ENCODE assay signal across 10 cellular contexts in genomic region chr20:10696650-10697049, GRCh38. TPM values are rescaled to one million over a fixed set of nuclear protein-coding genes. Genes with fewer than 3 reads are reported as not detected.
DNase-seq lines count a peak whose midpoint lies in the region; ATAC-seq and TF ChIP-seq lines count a peak whose summit lies in the region.
"Had no signal": no experiment of that assay in that cellular context is flagged by ENCODE, and none has a peak within 500 bp of the region (broad histone marks: within the 10 kb centered on the region; RNA-seq: fewer than 3 reads in every experiment).

No MANE protein-coding gene starts in this region.

- ATAC-seq in DND-41 (ENCODE audit: insufficient read depth, low read depth) (no peak), HCT116 (no peak), right lobe of liver (peak in 3 of 4 donors; percentile 29 to 67 (median 46))
- no peak for ATAC-seq in stimulated activated naive B cell treated with anti-CD40 and anti-IgM and Interleukin-4, amounts not matched to agents 10 μg/mL and 1 μg/mL and 100 μg/mL, for 72 hours (replicated peaks)
- ATAC-seq: activated T-cell treated with anti-CD3 and anti-CD28 coated beads, Interleukin-2, amount 50 U/mL, for 72 hours had no signal

- peak; percentile 42 for TF ChIP-seq RAD21 in HCT116 (IDR thresholded peaks at IDR 0.05; ENCODE audit: low read depth)

- DNase-seq in DND-41 (peak; percentile 23), HCT116 (ENCODE audit: low read depth, low spot score) (no peak), WERI-Rb-1 (peak; percentile 11), right lobe of liver (peak in 2 of 3 donors; percentile 25 to 53), thyroid gland (no peak), NCI-H1436 treated with DMSO at 0.1 percent for 48 hours (lab: John Stamatoyannopoulos, UW) (no peak), HCEC 1CT (no peak)
- no peak for DNase-seq in stimulated activated naive B cell treated with anti-CD40 and anti-IgM and Interleukin-4, amounts not matched to agents 10 μg/mL and 1 μg/mL and 100 μg/mL, for 72 hours
- DNase-seq: MV-4-11 had no signal

- H4K20me1 ChIP-seq in DND-41 (ENCODE audit: insufficient read depth, low read length) (no peaks in the 10 kb centered on the region), HCT116 (ENCODE audit: insufficient read depth) (no peaks in the 10 kb centered on the region)

- H3K4me2 ChIP-seq in DND-41 (ENCODE audit: insufficient read depth, low read length) (no peak overlapping the region), HCT116 (ENCODE audit: low read length) (no peak overlapping the region)

- no peaks in the 10 kb centered on the region for H3K4me1 ChIP-seq in DND-41 (ENCODE audit: insufficient read depth, low read length)
- H3K4me1 ChIP-seq in HCT116 (ENCODE audit: control insufficient read depth in 1 of 2, insufficient read depth in 2 of 2, low read length in 2 of 2), result no peaks in the 10 kb centered on the region
- H3K4me1 ChIP-seq in right lobe of liver, result no peaks in the 10 kb centered on the region
- no peaks in the 10 kb centered on the region for H3K4me1 ChIP-seq in thyroid gland

- H3K4me3 ChIP-seq in DND-41 (ENCODE audit: low read depth in 1 of 2, low read length in 2 of 2) (no peak overlapping the region), HCT116 (replicated peaks in 1 of 2; ENCODE audit: low read depth in 1 of 2, low read length in 2 of 2) (no peak overlapping the region), WERI-Rb-1 (ENCODE audit: low read depth, low read length) (no peak overlapping the region), right lobe of liver (no peak overlapping the region), thyroid gland (replicated peaks in 1 of 3) (no peak overlapping the region)

- H3K79me2 ChIP-seq in DND-41 (ENCODE audit: insufficient read depth, low read length) (no peaks in the 10 kb centered on the region), HCT116 (ENCODE audit: insufficient read depth, low read length) (no peaks in the 10 kb centered on the region)

- H3K36me3 ChIP-seq in DND-41 (ENCODE audit: insufficient read depth, low read length) (no peaks in the 10 kb centered on the region), HCT116 (ENCODE audit: control insufficient read depth in 1 of 2, insufficient read depth in 2 of 2, low read length in 2 of 2) (no peaks in the 10 kb centered on the region), WERI-Rb-1 (no peaks in the 10 kb centered on the region), right lobe of liver (no peaks in the 10 kb centered on the region), thyroid gland (no peaks in the 10 kb centered on the region)

- POLR2A ChIA-PET in HCT116 (lab: Charles Lee), result no interaction called here

- CTCF ChIA-PET in HCT116 (lab: Charles Lee), result interaction anchor here (0.7 to 1.3 kb wide), 2 partner anchors 8 to 14 kb away, joined by 3 to 4 read pairs; no protein-coding TSS in a partner anchor

- 51% methylated on average over 4 of the region's 5 CpGs for WGBS in right lobe of liver (ENCODE audit: insufficient coverage, low coverage, low lambda C conversion rate, missing lambda C conversion rate)
- WGBS in thyroid gland, 2 donors, result 62 to 68% methylated on average over 5 of the region's 5 CpGs

- RAD21 ChIA-PET in HCT116 (lab: Charles Lee; ENCODE audit: low non-redundant PET in 1 of 2, low total read pairs in 2 of 2, uncharacterized antibody in 2 of 2, unreplicated experiment in 2 of 2), result no interaction called here

- H3K27ac ChIP-seq in DND-41 (ENCODE audit: low read length) (no peak overlapping the region), HCT116 (ENCODE audit: low read depth, low read length) (no peak overlapping the region), WERI-Rb-1 (no peak overlapping the region), right lobe of liver (no peak overlapping the region), thyroid gland (no peak overlapping the region)

- no peak overlapping the region for H2AFZ ChIP-seq in DND-41 (ENCODE audit: low read depth, low read length)
- no peak overlapping the region for H2AFZ ChIP-seq in HCT116 (ENCODE audit: low read depth, low read length, poor library complexity, severe bottlenecking)

- H3K4me1 Mint-ChIP-seq in stimulated activated naive B cell treated with anti-CD40 and anti-IgM and Interleukin-4, amounts not matched to agents 10 μg/mL and 1 μg/mL and 100 μg/mL, for 72 hours, result no peaks in the 10 kb centered on the region

- TF ChIP-seq CTCF in DND-41 (IDR thresholded peaks at IDR 0.05; ENCODE audit: borderline replicate concordance, extremely low read depth, low read length, poor library complexity, severe bottlenecking) (peak; percentile 67), HCT116 (IDR thresholded peaks at IDR 0.05 in 2 of 3, conservative IDR thresholded peaks at IDR 0.05 in 1 of 3; ENCODE audit: borderline replicate concordance in 1 of 3, insufficient read depth in 1 of 3, low read depth in 2 of 3, low read length in 2 of 3) (peak; percentile 8 to 92 (median 82); a peak in 4 of 6 replicates), WERI-Rb-1 (IDR thresholded peaks at IDR 0.05; ENCODE audit: low read depth, low read length) (peak; percentile 67), right lobe of liver (IDR thresholded peaks at IDR 0.05) (peak; percentile 42 to 84 (median 62)), thyroid gland (IDR thresholded peaks at IDR 0.05) (peak in 3 of 6 experiments; percentile 4 to 41 (median 14))

- intact Hi-C loops in HCT116 (cut with micrococcal nuclease) (no loop called here), right lobe of liver (cut with DNase I) (no loop called here), thyroid gland (cut with DNase I) (no loop called here)

- no peak overlapping the region for H3K27ac Mint-ChIP-seq in stimulated activated naive B cell treated with anti-CD40 and anti-IgM and Interleukin-4, amounts not matched to agents 10 μg/mL and 1 μg/mL and 100 μg/mL, for 72 hours
- H3K27ac Mint-ChIP-seq: activated T-cell treated with anti-CD3 and anti-CD28 coated beads, Interleukin-2, amount 50 U/mL, for 72 hours had no signal

- no peak for TF ChIP-seq POLR2A in HCT116 (IDR thresholded peaks at IDR 0.05; ENCODE audit: borderline replicate concordance, extremely low read depth, insufficient read depth, insufficient read length)
- TF ChIP-seq POLR2A in right lobe of liver (IDR thresholded peaks at IDR 0.05), result no peak
- TF ChIP-seq POLR2A in thyroid gland (IDR thresholded peaks at IDR 0.05), result no peak

- peaks cover 4 to 6% of the 10 kb centered on the region in 2 donors for H3K9me3 Mint-ChIP-seq in stimulated activated naive B cell treated with anti-CD40 and anti-IgM and Interleukin-4, amounts not matched to agents 10 μg/mL and 1 μg/mL and 100 μg/mL, for 72 hours

- no TSS peak for BruUV-seq in HCT116 (replicated peaks; lab: Mats Ljungman, UMichigan)

- no peaks in the 10 kb centered on the region for H3K9me2 ChIP-seq in HCT116 (ENCODE audit: insufficient read depth)

- H3K9me3 ChIP-seq in DND-41 (ENCODE audit: insufficient read depth, low read length, severe bottlenecking), result no peaks in the 10 kb centered on the region
- no peaks in the 10 kb centered on the region for H3K9me3 ChIP-seq in HCT116 (ENCODE audit: control insufficient read depth in 1 of 2, insufficient read depth in 1 of 2, low read depth in 1 of 2, low read length in 2 of 2)
- no peaks in the 10 kb centered on the region for H3K9me3 ChIP-seq in WERI-Rb-1 (ENCODE audit: severe bottlenecking)
- H3K9me3 ChIP-seq in right lobe of liver, result no peaks in the 10 kb centered on the region
- H3K9me3 ChIP-seq in thyroid gland, result no peaks in the 10 kb centered on the region

- H3K36me3 Mint-ChIP-seq in stimulated activated naive B cell treated with anti-CD40 and anti-IgM and Interleukin-4, amounts not matched to agents 10 μg/mL and 1 μg/mL and 100 μg/mL, for 72 hours, result no peaks in the 10 kb centered on the region

- H3K4me3 Mint-ChIP-seq in stimulated activated naive B cell treated with anti-CD40 and anti-IgM and Interleukin-4, amounts not matched to agents 10 μg/mL and 1 μg/mL and 100 μg/mL, for 72 hours, result no peak overlapping the region
- H3K4me3 Mint-ChIP-seq: activated T-cell treated with anti-CD3 and anti-CD28 coated beads, Interleukin-2, amount 50 U/mL, for 72 hours had no signal

- peaks cover 8 to 35% of the 10 kb centered on the region in 2 donors for H3K27me3 Mint-ChIP-seq in stimulated activated naive B cell treated with anti-CD40 and anti-IgM and Interleukin-4, amounts not matched to agents 10 μg/mL and 1 μg/mL and 100 μg/mL, for 72 hours

- H3K9ac ChIP-seq in DND-41 (ENCODE audit: low read depth, low read length) (no peak overlapping the region), HCT116 (ENCODE audit: low read length) (no peak overlapping the region)

- H3K27me3 ChIP-seq in DND-41 (ENCODE audit: insufficient read depth, low read length, poor library complexity) (no peaks in the 10 kb centered on the region), HCT116 (ENCODE audit: insufficient read depth, low read length) (no peaks in the 10 kb centered on the region), WERI-Rb-1 (ENCODE audit: insufficient read depth, low read depth, severe bottlenecking) (no peaks in the 10 kb centered on the region), right lobe of liver (no peaks in the 10 kb centered on the region), thyroid gland (no peaks in the 10 kb centered on the region)

TF ChIP-seq in HCT116, 20 proteins besides CTCF, POLR2A, EP300 and RAD21:
- TF ChIP-seq EZH2 (IDR thresholded peaks at IDR 0.05) (no peak), SP1 (IDR thresholded peaks at IDR 0.05; ENCODE audit: low read depth) (no peak)

RNA-seq across cellular contexts. Expression of gene JAG1, which starts 22.9 kb away (rescaled TPM):
- total RNA-seq in HCT116 (2021; ENCODE audit: unreplicated experiment), result 31.9 TPM
- polyA plus RNA-seq in HCT116 (2012), result 25.3 and 25.7 TPM in 2 replicates
- total RNA-seq in right lobe of liver, result 1 to 10 TPM; 3.1 to 8.5 (median 6.7) TPM
- total RNA-seq in thyroid gland, result 10 to 100 TPM; 41.2 to 67.9 (median 46.2) TPM

Comparison
In these comparisons a context has a peak if more than half of its experiments do, and no peak if none do; other contexts are left out.
1. ATAC-seq: peak in right lobe of liver (3 of 4); none in DND-41 (single experiment), HCT116 (single experiment) and stimulated activated naive B cell treated with anti-CD40 and anti-IgM and Interleukin-4, amounts not matched to agents 10 μg/mL and 1 μg/mL and 100 μg/mL, for 72 hours (0 of 2).
2. DNase-seq: peak in DND-41 (single experiment), WERI-Rb-1 (single experiment) and right lobe of liver (2 of 3); none in HCT116 (single experiment), thyroid gland (0 of 2), NCI-H1436 treated with DMSO at 0.1 percent for 48 hours (single experiment), stimulated activated naive B cell treated with anti-CD40 and anti-IgM and Interleukin-4, amounts not matched to agents 10 μg/mL and 1 μg/mL and 100 μg/mL, for 72 hours (single experiment) and HCEC 1CT (single experiment).